In the genomic region with DNA sequence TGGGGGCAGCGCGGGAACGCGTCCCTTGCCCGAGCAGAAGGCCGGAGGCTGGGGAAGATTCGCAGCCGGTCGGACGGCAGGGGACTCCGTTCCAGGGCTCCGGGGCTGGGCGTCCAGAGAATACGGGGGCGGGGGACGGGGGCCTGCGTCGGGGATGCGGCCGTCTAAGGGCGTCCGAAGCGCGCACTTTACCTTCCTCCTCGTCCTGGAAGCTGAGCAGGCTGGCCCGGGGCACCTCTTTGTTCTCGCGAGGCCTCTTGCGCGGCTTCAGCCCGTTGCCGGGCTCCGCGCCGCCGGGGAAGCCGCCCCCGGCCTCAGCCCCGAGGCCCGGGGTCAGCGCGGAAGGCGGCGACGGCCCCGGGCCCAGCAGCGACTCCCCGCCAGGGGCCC, we compare ENCODE assay signal across 8 cellular contexts. TPM values are rescaled to one million over a fixed set of nuclear protein-coding genes. Genes with fewer than 3 reads are reported as not detected.
A peak's percentile ranks its signal among the peaks of the same experiment; 100 is the strongest.
DNase-seq lines count a peak whose midpoint lies in the region; ATAC-seq and TF ChIP-seq lines count a peak whose summit lies in the region.

No MANE protein-coding gene starts in this region.

- no peaks in the 10 kb centered on the region for H3K36me3 ChIP-seq in kidney epithelial cell (ENCODE audit: control insufficient read depth, insufficient read depth, low read length)

- H3K27me3 ChIP-seq in kidney epithelial cell (ENCODE audit: control insufficient read depth, insufficient read depth, low read length) = no peaks in the 10 kb centered on the region

- peak overlapping the region; percentile 90 to 91 for H3K4me3 ChIP-seq in cardiac fibroblast (replicated peaks in 1 of 2; ENCODE audit: low read depth in 2 of 2, low read length in 2 of 2)
- H3K4me3 ChIP-seq in kidney epithelial cell (ENCODE audit: low read depth, low read length) = peak overlapping the region; percentile 60

- peak; percentile 22 for DNase-seq in GM04504 (ENCODE audit: low read depth)
- DNase-seq in HS-27A (ENCODE audit: low read depth) = peak; percentile 24
- peak; percentile 40 for DNase-seq in T-helper 9 cell
- peak; percentile 64 to 67 for DNase-seq in cardiac fibroblast (ENCODE audit: low read depth in 2 of 2)
- DNase-seq in kidney epithelial cell (ENCODE audit: low read depth) = peak; percentile 9
- DNase-seq in stimulated activated CD4-positive, alpha-beta T cell treated with anti-CD3 and anti-CD28 coated beads, TNF-alpha, amount 100 ng/mL, for 24 hours (ENCODE audit: low read depth in 3 of 3) = peak in 2 of 3 experiments; percentile 16 to 18
- DNase-seq in kidney glomerular epithelial cell (lab: John Stamatoyannopoulos, UW) = no peak

- TF ChIP-seq CTCF in cardiac fibroblast (IDR thresholded peaks at IDR 0.05; ENCODE audit: low read depth, low read length) (no peak), kidney epithelial cell (IDR thresholded peaks at IDR 0.05; ENCODE audit: insufficient read depth, low read length, poor library complexity, severe bottlenecking) (no peak)

- peak; percentile 36 for ATAC-seq in GM21390 (IDR thresholded peaks at IDR 0.05; ENCODE audit: unreplicated experiment)

RNA-seq across cellular contexts. Expression of a gene that starts 0.4 kb away (rescaled TPM):
- 18.1 and 18.2 TPM in 2 replicates for total RNA-seq in kidney epithelial cell

RNA-seq across cellular contexts. Expression of a gene that starts 43.3 kb away (rescaled TPM):
- total RNA-seq in kidney epithelial cell = 2.4 and 3.5 TPM in 2 replicates
